Comparison of ENCODE assay signal across 12 cellular contexts in the genomic region with DNA sequence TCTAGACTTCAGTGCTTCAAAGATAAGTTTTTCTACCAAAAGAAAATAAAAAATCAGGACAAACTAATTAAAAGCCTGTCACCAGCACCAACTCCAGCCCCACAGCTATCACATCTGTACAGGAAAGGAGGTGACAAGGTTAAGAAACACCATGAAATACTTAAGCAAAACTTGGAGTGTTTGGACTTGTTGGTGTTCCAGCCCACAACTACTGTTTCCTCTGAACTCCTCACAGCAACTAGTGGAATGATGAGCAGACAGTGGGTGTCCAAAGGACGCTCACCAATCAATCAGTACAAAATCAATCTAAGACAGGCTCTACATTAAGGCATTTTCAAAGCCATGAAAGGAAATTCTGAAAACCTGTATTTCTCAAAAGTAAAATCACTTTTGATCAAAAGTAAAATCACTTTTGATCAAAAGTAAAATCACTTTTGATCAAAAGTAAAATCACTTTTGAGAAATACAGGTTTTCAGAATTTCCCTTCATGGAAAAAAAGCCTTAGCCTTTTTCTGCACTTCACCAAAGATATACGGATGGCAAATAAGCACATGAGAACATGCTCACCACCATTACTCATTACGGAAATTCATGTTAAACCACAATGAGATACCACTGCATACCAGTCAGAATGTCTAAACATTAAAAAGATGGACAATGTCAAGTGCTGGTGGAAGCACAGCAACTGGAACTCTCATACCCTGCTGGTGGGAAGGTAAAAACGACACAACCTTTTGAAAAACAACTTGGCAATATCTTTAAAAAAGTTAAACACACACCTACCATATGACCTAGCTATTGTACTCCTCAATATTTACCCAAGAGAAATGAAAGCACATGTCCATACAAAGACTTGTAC.
DNase-seq lines count a peak whose midpoint lies in the region; ATAC-seq and TF ChIP-seq lines count a peak whose summit lies in the region.
"Had no signal": no experiment of that assay in that cellular context is flagged by ENCODE, and none has a peak within 500 bp of the region (broad histone marks: within the 10 kb centered on the region; RNA-seq: fewer than 3 reads in every experiment).

No MANE protein-coding gene starts in this region.

- no peaks in the 10 kb centered on the region for H3K27me3 ChIP-seq in cardiac muscle cell

- intact Hi-C loops in cardiac septum (cut with DNase I): no loop called here

- H3K4me3 ChIP-seq in cardiac muscle cell (no peak overlapping the region), fibroblast of mammary gland (ENCODE audit: control insufficient read depth, low read depth, low read length) (no peak overlapping the region)

- no peaks in the 10 kb centered on the region for H3K9me3 ChIP-seq in cardiac muscle cell (ENCODE audit: low read depth)

- ATAC-seq in GM21423 (IDR thresholded peaks at IDR 0.05; ENCODE audit: unreplicated experiment): no peak
- ATAC-seq: left ventricle myocardium superior had no signal

- no peaks in the 10 kb centered on the region for H3K4me1 ChIP-seq in cardiac muscle cell (ENCODE audit: low read depth)

- DNase-seq in cardiac muscle cell (ENCODE audit: low read depth in 1 of 2, low spot score in 1 of 2): peak in 1 of 2 donors; percentile 84
- no peak for DNase-seq in cardiac septum (ENCODE audit: low spot score)
- peak; percentile 12 for DNase-seq in SK-MEL-5 (ENCODE audit: low read depth, low spot score)
- peak; percentile 85 for DNase-seq in fibroblast of mammary gland (ENCODE audit: low read depth)
- DNase-seq in stromal cell of bone marrow (ENCODE audit: low read depth): peak; percentile 56
- DNase-seq in NOMO-1 (lab: John Stamatoyannopoulos, UW; ENCODE audit: unreplicated experiment in 2 of 2): no peak
- no peak for DNase-seq in KBM-7
- DNase-seq: activated effector memory CD4-positive, alpha-beta T cell treated with anti-CD3 and anti-CD28 coated beads, Interleukin-2, amount 50 U/mL, for 16 hours; left ventricle myocardium superior; T-helper 9 cell had no signal

- TF ChIP-seq CTCF in cardiac muscle cell (IDR thresholded peaks at IDR 0.05; ENCODE audit: low read depth, low read length): peak; percentile 12
- TF ChIP-seq CTCF in fibroblast of mammary gland (conservative IDR thresholded peaks at IDR 0.05; ENCODE audit: control insufficient read depth, insufficient read depth, low read depth, low read length): peak; percentile 20

- no peaks in the 10 kb centered on the region for H3K36me3 ChIP-seq in cardiac muscle cell

- in situ Hi-C loops in SK-MEL-5 (cut with HindIII; ENCODE audit: low pct_unique_long_range_greater_than_20kb, low sequenced_read_pairs): no loop called here
- in situ Hi-C loops in KBM-7 (cut with MboI; ENCODE audit: low pct_unique_long_range_greater_than_20kb, low sequenced_read_pairs): no loop called here

- no peak overlapping the region for H3K27ac ChIP-seq in cardiac muscle cell
- H3K27ac ChIP-seq: C4-2B had no signal

Comparison
In these comparisons a context has a peak if more than half of its experiments do, and no peak if none do; other contexts are left out.
1. DNase-seq: peak in SK-MEL-5 (single experiment), fibroblast of mammary gland (single experiment) and stromal cell of bone marrow (single experiment); none in cardiac septum (single experiment), NOMO-1 (0 of 2) and KBM-7 (single experiment).